Comparison of ENCODE assay signal across 8 cellular contexts in the genomic region with DNA sequence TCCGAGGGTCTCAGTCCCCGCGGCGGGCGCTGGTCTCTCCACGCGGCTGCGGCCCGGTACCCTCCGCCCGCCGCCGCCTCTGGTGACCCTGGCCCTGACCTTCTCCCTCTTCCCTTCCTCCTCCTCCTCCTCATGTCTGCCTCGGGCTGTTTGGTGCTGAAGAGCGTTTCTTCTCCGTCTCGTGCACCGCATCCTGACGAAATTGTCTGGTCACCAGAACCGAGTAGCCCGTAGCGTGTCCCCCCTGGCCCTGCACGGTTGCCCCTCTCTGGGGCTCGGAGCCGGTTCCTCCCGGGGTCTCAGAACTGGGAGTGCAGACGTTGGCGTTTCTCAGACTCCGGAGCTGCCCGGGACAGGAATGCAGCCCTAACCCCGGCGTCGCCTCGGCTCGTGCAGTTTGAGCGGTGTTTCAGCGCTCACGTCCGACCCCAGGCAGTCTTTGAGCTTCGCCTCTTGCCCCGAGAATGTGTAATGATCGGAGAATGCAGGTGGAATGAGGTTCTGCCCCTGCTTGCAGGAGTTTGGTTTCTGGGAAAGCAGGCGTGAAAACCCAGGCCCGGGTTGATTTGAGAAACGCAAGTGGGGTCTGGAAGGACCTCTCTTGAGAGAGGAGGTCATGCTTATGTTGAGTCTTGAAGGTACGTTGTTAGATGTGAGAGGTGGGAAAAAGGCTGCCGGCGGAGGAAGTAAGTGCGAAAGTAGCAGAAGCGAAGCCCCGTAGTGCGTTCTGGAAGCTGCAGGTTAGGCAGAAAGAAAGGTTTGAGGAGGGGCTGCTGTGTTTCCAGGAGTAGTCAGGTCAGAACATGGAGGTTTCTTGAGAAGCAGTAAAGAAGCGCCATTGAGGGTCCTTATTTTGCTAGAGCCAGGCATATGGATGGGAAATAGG. TPM values are rescaled to one million over a fixed set of nuclear protein-coding genes. Genes with fewer than 3 reads are reported as not detected.
DNase-seq lines count a peak whose midpoint lies in the region; ATAC-seq and TF ChIP-seq lines count a peak whose summit lies in the region.

No MANE protein-coding gene starts in this region.

- H3K36me3 ChIP-seq in Panc1 (ENCODE audit: control insufficient read depth, insufficient read depth, low read length) (peaks cover 4% of the 10 kb centered on the region), mesendoderm (ENCODE audit: control insufficient read depth, insufficient read depth, low read length) (no peaks in the 10 kb centered on the region), urinary bladder (ENCODE audit: insufficient read depth) (no peaks in the 10 kb centered on the region)

- in situ Hi-C loops in Panc1 (cut with HindIII; ENCODE audit: low pct_unique_long_range_greater_than_20kb, low sequenced_read_pairs), result no loop called here

- POLR2A ChIA-PET in Panc1 (lab: Charles Lee), result no interaction called here

- H3K56ac ChIP-seq in mesendoderm (ENCODE audit: low read length), result peak overlapping the region; percentile 93

- H2BK15ac ChIP-seq in mesendoderm (replicated peaks; ENCODE audit: low read depth), result no peak overlapping the region

- no peak overlapping the region for H2AK5ac ChIP-seq in mesendoderm (ENCODE audit: low read length)

- H4K8ac ChIP-seq in mesendoderm (ENCODE audit: low read depth, low read length), result peak overlapping the region; percentile 69

- DNase-seq in NCI-H82 (lab: John Stamatoyannopoulos, UW), result peak; percentile 37
- no peak for DNase-seq in NCI-H82 treated with DMSO at 0.1 percent for 48 hours (lab: John Stamatoyannopoulos, UW; ENCODE audit: unreplicated experiment)
- DNase-seq in Panc1 (ENCODE audit: low read depth, low spot score), result no peak
- DNase-seq in coronary artery (ENCODE audit: low spot score), result no peak
- DNase-seq in mesendoderm, result peak; percentile 90
- no peak for DNase-seq in NCI-H1105 (lab: John Stamatoyannopoulos, UW)

- H3K23ac ChIP-seq in mesendoderm (ENCODE audit: low read length), result peak overlapping the region; percentile 59

- peaks cover 3% of the 10 kb centered on the region; the same call in 1 of the 2 replicates for H3K27me3 ChIP-seq in Panc1 (ENCODE audit: control insufficient read depth, insufficient read depth, low read length)
- H3K27me3 ChIP-seq in mesendoderm (ENCODE audit: insufficient read depth, low read length, poor library complexity), result no peaks in the 10 kb centered on the region

- H3K27ac ChIP-seq in Panc1 (ENCODE audit: low read length) (peak overlapping the region; percentile 83), coronary artery (peak overlapping the region; percentile 85 to 94), mesendoderm (ENCODE audit: low read depth, low read length) (peak overlapping the region; percentile 27), urinary bladder (ENCODE audit: low read depth) (peak overlapping the region; percentile 26)

- peaks cover 6% of the 10 kb centered on the region for H3K79me1 ChIP-seq in mesendoderm (ENCODE audit: low read length)

- peaks cover 47% of the 10 kb centered on the region for H3K79me2 ChIP-seq in mesendoderm (ENCODE audit: control insufficient read depth, insufficient read depth, low read length)

- H3K18ac ChIP-seq in mesendoderm (ENCODE audit: low read length), result peak overlapping the region; percentile 82

- TF ChIP-seq CTCF in Panc1 (IDR thresholded peaks at IDR 0.05) (no peak), coronary artery (IDR thresholded peaks at IDR 0.05) (no peak)

- no CpG with 5 or more reads among the region's 53 CpGs for WGBS in mesendoderm (ENCODE audit: extremely low coverage, insufficient coverage, low lambda C conversion rate)
- WGBS in urinary bladder, result under 1% methylated on average over 53 of the region's 53 CpGs

- H2BK120ac ChIP-seq in mesendoderm (ENCODE audit: low read depth, low read length), result no peak overlapping the region

- H3K4me1 ChIP-seq in Panc1 (ENCODE audit: control insufficient read depth, insufficient read depth, low read length) (peaks cover 16% of the 10 kb centered on the region), mesendoderm (ENCODE audit: control insufficient read depth, low read depth, low read length) (peaks cover 5% of the 10 kb centered on the region), urinary bladder (ENCODE audit: insufficient read depth) (no peaks in the 10 kb centered on the region)

- H3K4me3 ChIP-seq in Panc1 (ENCODE audit: low read depth in 2 of 2, low read length in 2 of 2) (peak overlapping the region; percentile 80 to 93), coronary artery (peak overlapping the region; percentile 95), mesendoderm (ENCODE audit: low read length) (peak overlapping the region; percentile 89), urinary bladder (ENCODE audit: low read depth, low read length) (peak overlapping the region; percentile 93)

- no peak overlapping the region for H4K5ac ChIP-seq in mesendoderm (ENCODE audit: low read length)

- no peak overlapping the region for H2BK5ac ChIP-seq in mesendoderm (ENCODE audit: low read length)

- H3K9me3 ChIP-seq in Panc1 (ENCODE audit: control insufficient read depth, insufficient read depth, low read depth, low read length), result no peaks in the 10 kb centered on the region

- H3K4me2 ChIP-seq in mesendoderm (ENCODE audit: low read length), result peak overlapping the region; percentile 85

- peak overlapping the region; percentile 93 for H3K9ac ChIP-seq in mesendoderm (ENCODE audit: low read length)

- H3K4ac ChIP-seq in mesendoderm (ENCODE audit: low read depth, low read length), result peak overlapping the region; percentile 84

- no TSS peak for BruUV-seq in Panc1 (replicated peaks; lab: Mats Ljungman, UMichigan)

- ATAC-seq in HG02642 (IDR thresholded peaks at IDR 0.05; ENCODE audit: poor library complexity, unreplicated experiment) (peak; percentile 7), Panc1 (peak; percentile 43; the same call in 1 of the 2 replicates)

- CTCF ChIA-PET in Panc1 (lab: Charles Lee), result interaction anchor here (0.6 kb wide), 2 partner anchors 266 to 710 kb away, joined by 4 to 5 read pairs; no protein-coding TSS in a partner anchor

- intact Hi-C loops in Panc1 (cut with micrococcal nuclease; ENCODE audit: unreplicated experiment), result no loop called here

RNA-seq across cellular contexts. Expression of a gene that starts 0.7 kb away (rescaled TPM):
- total RNA-seq in Panc1 (2021; ENCODE audit: unreplicated experiment) (65.4 TPM), urinary bladder (59.6 TPM)
- 60.1 TPM for polyA plus RNA-seq in Panc1 (2012; ENCODE audit: insufficient read length)
- polyA plus RNA-seq in mesendoderm (2013, experiment 1 of 2), result 182 TPM
- 182 TPM for polyA plus RNA-seq in mesendoderm (2013, experiment 2 of 2)
- polyA plus RNA-seq in urinary bladder, result 58.3 TPM

RNA-seq across cellular contexts. Expression of a gene that starts 27.4 kb away (rescaled TPM):
- total RNA-seq in Panc1 (2021; ENCODE audit: unreplicated experiment) (0.33 TPM), urinary bladder (0.37 TPM)
- not detected for polyA plus RNA-seq in Panc1 (2012; ENCODE audit: insufficient read length)
- not detected for polyA plus RNA-seq in mesendoderm (2013, experiment 1 of 2)
- polyA plus RNA-seq in mesendoderm (2013, experiment 2 of 2), result not detected
- polyA plus RNA-seq in urinary bladder, result 0.87 TPM

Comparison
In these comparisons a context has a peak if more than half of its experiments do, and no peak if none do; other contexts are left out.
1. DNase-seq: peak in NCI-H82 (single experiment) and mesendoderm (single experiment); none in NCI-H82 treated with DMSO at 0.1 percent for 48 hours (single experiment), Panc1 (single experiment), coronary artery (single experiment) and NCI-H1105 (single experiment).
2. H3K27ac ChIP-seq: peak in every context shown above with its lines; median percentile 90 in coronary artery; 83 in Panc1; 27 in mesendoderm; 26 in urinary bladder.
3. Peak in every context shown above with its lines, with median percentiles within 50 percentile points of each other: H3K4me3 ChIP-seq.